ENCODE assay signal across 24 cellular contexts in the genomic region with DNA sequence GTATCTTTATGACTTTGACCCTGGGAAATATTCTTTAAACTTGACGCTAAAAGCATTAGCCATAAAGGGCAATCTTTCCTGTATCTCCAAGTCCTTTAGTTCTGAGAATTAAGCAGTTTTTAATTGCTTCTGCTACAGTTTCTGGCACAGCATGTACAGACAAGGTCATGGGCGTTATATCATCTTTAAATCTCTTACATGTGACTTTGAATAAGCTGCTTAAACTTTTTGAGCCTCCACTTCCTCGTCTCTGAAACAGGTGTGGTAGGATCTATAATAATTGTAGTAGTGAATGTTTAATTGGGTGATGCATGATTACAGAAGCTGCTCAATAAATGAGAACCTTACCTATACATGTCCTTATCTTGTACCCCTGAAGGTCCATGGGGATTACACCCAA.
"Had no signal": no experiment of that assay in that cellular context is flagged by ENCODE, and none has a peak within 500 bp of the region (broad histone marks: within the 10 kb centered on the region; RNA-seq: fewer than 3 reads in every experiment).

No MANE protein-coding gene starts in this region.

- ATAC-seq: activated CD8-positive, alpha-beta memory T cell treated with anti-CD3 and anti-CD28 coated beads, Interleukin-2, amount 10 ng/mL, durations not matched to agents 7 days and 5 days; activated CD8-positive, alpha-beta T cell treated with anti-CD3 and anti-CD28 coated beads, Interleukin-2, amount 10 ng/mL, durations not matched to agents 7 days and 5 days; activated naive CD4-positive, alpha-beta T cell treated with anti-CD3 and anti-CD28 coated beads, Interleukin-2, amount 50 U/mL, for 72 hours; right lobe of liver; stimulated activated memory B cell treated with anti-CD40 and anti-IgM and Interleukin-4, amounts not matched to agents 10 μg/mL and 1 μg/mL and 100 μg/mL, for 72 hours; stimulated activated naive CD8-positive, alpha-beta T cell treated with anti-CD3 and anti-CD28 coated beads, Interleukin-15, amount 100 ng/mL, for 72 hours had no signal

- DNase-seq: activated B cell treated with CpG ODN at 0.5 μM for 24 hours; activated CD8-positive, alpha-beta memory T cell treated with anti-CD3 and anti-CD28 coated beads, Interleukin-2, amount 10 ng/mL, durations not matched to agents 7 days and 5 days; activated CD8-positive, alpha-beta T cell treated with anti-CD3 and anti-CD28 coated beads, Interleukin-2, amount 10 ng/mL, durations not matched to agents 7 days and 5 days; activated naive CD4-positive, alpha-beta T cell; activated T-cell treated with anti-CD3 and anti-CD28 coated beads, Interleukin-2, amount 50 U/mL, for 48 hours; dermis blood vessel endothelial cell; effector CD4-positive, alpha-beta T cell; esophagus squamous epithelium; foreskin melanocyte; natural killer cell; posterior cingulate gyrus; right lobe of liver; stimulated activated CD4-positive, alpha-beta T cell treated with anti-CD3 and anti-CD28 coated beads, Interleukin-1b, Interleukin-23, amount 100 ng/mL, for 48 hours; stimulated activated CD4-positive, alpha-beta T cell treated with anti-CD3 and anti-CD28 coated beads, Interleukin-4, amount 100 ng/mL, for 4 hours; stimulated activated CD8-positive, alpha-beta memory T cell treated with anti-CD3 and anti-CD28 coated beads, Interleukin-4, amount 100 ng/mL, for 48 hours; stimulated activated naive CD8-positive, alpha-beta T cell treated with anti-CD3 and anti-CD28 coated beads, Interleukin-15, amount 100 ng/mL, for 72 hours; T-helper 2 cell; trophoblast cell had no signal

- H3K4me1 ChIP-seq: breast epithelium, right lobe of liver had no signal

- H3K27me3 ChIP-seq: breast epithelium, esophagus squamous epithelium, right lobe of liver had no signal

- H3K36me3 ChIP-seq: breast epithelium, esophagus squamous epithelium, right lobe of liver had no signal

- H3K9me3 ChIP-seq: breast epithelium, esophagus squamous epithelium, right lobe of liver had no signal

- H3K27ac ChIP-seq: breast epithelium, esophagus squamous epithelium, right lobe of liver, skin epidermis had no signal

- FAIRE-seq: islet of Langerhans, urothelium cell line had no signal

- H3K4me3 ChIP-seq: breast epithelium, esophagus squamous epithelium, right lobe of liver, skin epidermis had no signal
